31 cellular contexts compared by ENCODE assay signal in genomic region chr1:34354367-34354766, GRCh38.
"Had no signal": no experiment of that assay in that cellular context is flagged by ENCODE, and none has a peak within 500 bp of the region (broad histone marks: within the 10 kb centered on the region; RNA-seq: fewer than 3 reads in every experiment).

No MANE protein-coding gene starts in this region.

- H3K27ac ChIP-seq: ascending aorta, cardiac muscle cell, PC-9, VCaP had no signal

- ATAC-seq: activated CD8-positive, alpha-beta memory T cell treated with anti-CD3 and anti-CD28 coated beads, Interleukin-2, amount 10 ng/mL, durations not matched to agents 7 days and 5 days had no signal

- H3K4me3 Mint-ChIP-seq: activated CD4-positive, alpha-beta memory T cell treated with anti-CD3 and anti-CD28 coated beads, Interleukin-2, amount 10 ng/mL, durations not matched to agents 7 days and 5 days; activated CD8-positive, alpha-beta memory T cell treated with anti-CD3 and anti-CD28 coated beads, Interleukin-2, amount 10 ng/mL, durations not matched to agents 7 days and 5 days; activated naive CD4-positive, alpha-beta T cell treated with anti-CD3 and anti-CD28 coated beads, Interleukin-2, amount 10 ng/mL, durations not matched to agents 7 days and 5 days; activated naive CD8-positive, alpha-beta T cell treated with anti-CD3 and anti-CD28 coated beads for 36 hours; central memory CD8-positive, alpha-beta T cell had no signal

- H3K9me3 Mint-ChIP-seq: activated CD4-positive, alpha-beta memory T cell treated with anti-CD3 and anti-CD28 coated beads, Interleukin-2, amount 10 ng/mL, durations not matched to agents 7 days and 5 days; activated naive CD4-positive, alpha-beta T cell treated with anti-CD3 and anti-CD28 coated beads, Interleukin-2, amount 10 ng/mL, durations not matched to agents 7 days and 5 days; activated naive CD8-positive, alpha-beta T cell treated with anti-CD3 and anti-CD28 coated beads for 36 hours; central memory CD8-positive, alpha-beta T cell had no signal

- H2AFZ ChIP-seq: PC-9 had no signal

- H3K27ac Mint-ChIP-seq: activated CD4-positive, alpha-beta memory T cell treated with anti-CD3 and anti-CD28 coated beads, Interleukin-2, amount 10 ng/mL, durations not matched to agents 7 days and 5 days; activated CD8-positive, alpha-beta memory T cell treated with anti-CD3 and anti-CD28 coated beads, Interleukin-2, amount 10 ng/mL, durations not matched to agents 7 days and 5 days; activated naive CD4-positive, alpha-beta T cell treated with anti-CD3 and anti-CD28 coated beads, Interleukin-2, amount 10 ng/mL, durations not matched to agents 7 days and 5 days; activated naive CD8-positive, alpha-beta T cell treated with anti-CD3 and anti-CD28 coated beads for 36 hours had no signal

- H3K36me3 Mint-ChIP-seq: activated CD8-positive, alpha-beta memory T cell treated with anti-CD3 and anti-CD28 coated beads, Interleukin-2, amount 10 ng/mL, durations not matched to agents 7 days and 5 days; activated naive CD4-positive, alpha-beta T cell treated with anti-CD3 and anti-CD28 coated beads, Interleukin-2, amount 10 ng/mL, durations not matched to agents 7 days and 5 days; activated naive CD8-positive, alpha-beta T cell treated with anti-CD3 and anti-CD28 coated beads for 36 hours had no signal

- H3K27me3 ChIP-seq: ascending aorta had no signal

- H3K27me3 Mint-ChIP-seq: activated CD4-positive, alpha-beta memory T cell treated with anti-CD3 and anti-CD28 coated beads, Interleukin-2, amount 10 ng/mL, durations not matched to agents 7 days and 5 days; activated CD8-positive, alpha-beta memory T cell treated with anti-CD3 and anti-CD28 coated beads, Interleukin-2, amount 10 ng/mL, durations not matched to agents 7 days and 5 days had no signal

- H3K36me3 ChIP-seq: ascending aorta, cardiac muscle cell had no signal

- H3K4me3 ChIP-seq: ascending aorta, cardiac muscle cell, PC-9 had no signal

- H3K4me1 Mint-ChIP-seq: activated CD4-positive, alpha-beta memory T cell treated with anti-CD3 and anti-CD28 coated beads, Interleukin-2, amount 10 ng/mL, durations not matched to agents 7 days and 5 days; activated CD8-positive, alpha-beta memory T cell treated with anti-CD3 and anti-CD28 coated beads, Interleukin-2, amount 10 ng/mL, durations not matched to agents 7 days and 5 days; activated naive CD4-positive, alpha-beta T cell treated with anti-CD3 and anti-CD28 coated beads, Interleukin-2, amount 10 ng/mL, durations not matched to agents 7 days and 5 days; activated naive CD8-positive, alpha-beta T cell treated with anti-CD3 and anti-CD28 coated beads for 36 hours; central memory CD8-positive, alpha-beta T cell had no signal

- H3K9me3 ChIP-seq: ascending aorta had no signal

- DNase-seq: activated CD4-positive, alpha-beta memory T cell treated with anti-CD3 and anti-CD28 coated beads, Interleukin-2, amount 10 ng/mL, durations not matched to agents 7 days and 5 days; activated CD4-positive, alpha-beta T cell treated with anti-CD3 and anti-CD28 coated beads for 1 hour; activated CD4-positive, alpha-beta T cell treated with anti-CD3 and anti-CD28 coated beads for 48 hours; activated CD4-positive, CD25-positive, alpha-beta regulatory T cell; activated CD8-positive, alpha-beta memory T cell treated with anti-CD3 and anti-CD28 coated beads for 24 hours; activated CD8-positive, alpha-beta memory T cell treated with anti-CD3 and anti-CD28 coated beads, Interleukin-2, amount 10 ng/mL, durations not matched to agents 7 days and 5 days; activated CD8-positive, alpha-beta memory T cell treated with anti-CD3 and anti-CD28 coated beads, Interleukin-2, amount 50 U/mL, for 48 hours; activated effector memory CD4-positive, alpha-beta T cell treated with Interleukin-2 at 50 U/mL for 16 hours; activated naive CD4-positive, alpha-beta T cell treated with anti-CD3 and anti-CD28 coated beads, Interleukin-2, amount 10 ng/mL, durations not matched to agents 7 days and 5 days; activated naive CD8-positive, alpha-beta T cell treated with anti-CD3 and anti-CD28 coated beads for 36 hours; activated T-cell treated with anti-CD3 and anti-CD28 coated beads, Interleukin-2, amount 50 U/mL, for 48 hours; amygdala; Karpas-422; NCI-H1105; NCI-H1417 treated with DMSO at 0.1 percent for 48 hours; NCI-H187 treated with DMSO at 0.1 percent for 48 hours; NCI-H2081; NCI-H2171 treated with DMSO at 0.1 percent for 48 hours; NCI-H2227 treated with DMSO at 0.1 percent for 48 hours; NCI-H446 treated with DMSO at 0.1 percent for 48 hours; NCI-H524; PC-9; Right ventricle myocardium superior; SW 1271; T-helper 1 cell; T-helper 2 cell; T-helper 9 cell had no signal

- H3K4me2 ChIP-seq: PC-9 had no signal

- H3K4me1 ChIP-seq: ascending aorta had no signal
